In the genomic region with DNA sequence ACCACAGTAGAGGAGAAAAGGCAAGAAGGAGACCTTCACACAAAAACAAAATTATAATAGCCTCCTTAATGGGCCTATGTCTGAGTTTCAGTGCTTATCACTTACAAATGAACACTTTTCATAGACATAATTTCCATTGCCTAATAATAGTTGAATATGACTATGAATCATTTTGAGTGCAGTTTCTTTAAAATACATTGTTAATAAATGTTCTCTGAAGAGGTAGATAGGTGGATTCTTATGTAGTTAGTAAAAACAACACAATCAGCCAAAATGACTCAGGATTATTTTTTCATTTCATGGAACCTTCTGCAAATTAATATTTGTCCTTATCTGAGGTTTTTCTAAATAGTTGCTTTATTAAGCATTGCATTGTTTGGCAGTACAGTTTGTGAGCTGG, we compare ENCODE assay signal across 12 cellular contexts.
"Had no signal": no experiment of that assay in that cellular context is flagged by ENCODE, and none has a peak within 500 bp of the region (broad histone marks: within the 10 kb centered on the region; RNA-seq: fewer than 3 reads in every experiment).

No MANE protein-coding gene starts in this region.

- H3K4me3 ChIP-seq: colonic mucosa, ovary, upper lobe of left lung had no signal

- H3K9me3 ChIP-seq: colonic mucosa, ovary, upper lobe of left lung had no signal

- DNase-seq: activated CD4-positive, alpha-beta T cell treated with anti-CD3 and anti-CD28 coated beads, Interleukin-2, amount 50 U/mL, for 4 hours; activated CD4-positive, CD25-positive, alpha-beta regulatory T cell treated with anti-CD3 and anti-CD28 coated beads, Interleukin-2, amount 50 U/mL, for 72 hours; activated gamma-delta T cell; activated T-cell treated with anti-CD3 and anti-CD28 coated beads, Interleukin-2, amount 50 U/mL, for 4 hours; anterior cingulate cortex; colonic mucosa; effector CD4-positive, alpha-beta T cell; ovary; stimulated activated CD4-positive, alpha-beta T cell treated with anti-CD3 and anti-CD28 coated beads, Interleukin-15, amount 100 ng/mL, for 24 hours; stimulated activated CD4-positive, alpha-beta T cell treated with anti-CD3 and anti-CD28 coated beads, Interleukin-4, amount 100 ng/mL, for 24 hours; upper lobe of left lung had no signal

- H3K27ac ChIP-seq: colonic mucosa, ovary, upper lobe of left lung had no signal

- H3K36me3 ChIP-seq: colonic mucosa, ovary had no signal

- H3K4me1 ChIP-seq: colonic mucosa, upper lobe of left lung had no signal

- H3K27me3 ChIP-seq: colonic mucosa, ovary, upper lobe of left lung had no signal

- ATAC-seq: activated T-cell treated with anti-CD3 and anti-CD28 coated beads, Interleukin-2, amount 50 U/mL, for 4 hours; left lobe of liver had no signal
